ENCODE assay signal across 13 cellular contexts in the genomic region with DNA sequence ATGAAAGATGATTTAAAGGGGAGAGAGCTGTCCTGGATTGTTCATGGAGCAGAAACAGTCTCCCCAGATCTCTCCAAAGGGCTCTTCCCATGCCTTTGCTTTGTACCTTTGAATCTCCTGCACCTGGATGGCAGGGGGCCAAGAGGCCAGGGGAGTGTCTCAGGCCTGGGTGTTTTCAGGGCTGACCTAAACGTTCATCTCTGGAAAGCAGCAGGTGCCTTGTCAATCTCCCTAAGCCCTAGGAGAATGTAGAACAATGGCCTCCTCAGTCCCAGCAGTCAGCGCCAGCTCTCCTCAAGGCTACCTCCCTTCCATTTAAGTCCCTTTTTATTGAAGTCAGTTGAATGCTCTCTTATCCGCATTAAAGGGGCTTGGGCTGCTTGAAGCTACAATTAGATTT. TPM values are rescaled to one million over a fixed set of nuclear protein-coding genes. Genes with fewer than 3 reads are reported as not detected.
DNase-seq lines count a peak whose midpoint lies in the region; ATAC-seq and TF ChIP-seq lines count a peak whose summit lies in the region.
"Had no signal": no experiment of that assay in that cellular context is flagged by ENCODE, and none has a peak within 500 bp of the region (broad histone marks: within the 10 kb centered on the region; RNA-seq: fewer than 3 reads in every experiment).

No MANE protein-coding gene starts in this region.

- H3K36me3 ChIP-seq in HCT116 (ENCODE audit: control insufficient read depth in 1 of 2, insufficient read depth in 2 of 2, low read length in 2 of 2) (no peaks in the 10 kb centered on the region), PC-3 (ENCODE audit: low read depth, low read length) (no peaks in the 10 kb centered on the region), left lung (no peaks in the 10 kb centered on the region)

- no peak overlapping the region; the same call in 1 of the 2 replicates for H3K4me2 ChIP-seq in HCT116 (ENCODE audit: low read length)
- H3K4me2 ChIP-seq in PC-3 (ENCODE audit: low read length), result peak overlapping the region; percentile 18; the same call in 1 of the 2 replicates

- no peak overlapping the region for H3K27ac ChIP-seq in HCT116 (ENCODE audit: low read depth, low read length)
- H3K27ac ChIP-seq in PC-3 (ENCODE audit: low read length), result no peak overlapping the region
- no peak overlapping the region for H3K27ac ChIP-seq in left lung

- H3K27me3 ChIP-seq in HCT116 (ENCODE audit: insufficient read depth, low read length) (no peaks in the 10 kb centered on the region), PC-3 (ENCODE audit: low read length) (no peaks in the 10 kb centered on the region), left lung (no peaks in the 10 kb centered on the region)

- H3K9ac ChIP-seq in HCT116 (ENCODE audit: low read length) (no peak overlapping the region), PC-3 (ENCODE audit: low read length) (no peak overlapping the region)

- DNase-seq in DMS53 (lab: John Stamatoyannopoulos, UW), result peak; percentile 83
- DNase-seq in HCT116 (ENCODE audit: low read depth, low spot score), result no peak
- peak; percentile 12 for DNase-seq in PC-3
- no peak for DNase-seq in left lung
- no peak for DNase-seq in DMS114 treated with DMSO at 0.1 percent for 48 hours (lab: John Stamatoyannopoulos, UW; ENCODE audit: unreplicated experiment)
- no peak for DNase-seq in epidermal melanocyte (ENCODE audit: insufficient read length, low spot score)
- no peak for DNase-seq in ACHN
- DNase-seq: immature natural killer cell; NCI-H446 treated with DMSO at 0.1 percent for 48 hours; stimulated activated naive CD8-positive, alpha-beta T cell treated with anti-CD3 and anti-CD28 coated beads, Interleukin-15, amount 100 ng/mL, for 72 hours had no signal

- POLR2A ChIA-PET in HCT116 (lab: Charles Lee) (no interaction called here), PC-3 (lab: Charles Lee; ENCODE audit: unreplicated experiment) (interaction anchor here (0.6 kb wide), 1 partner anchor 166 kb away, joined by 3 read pairs; no protein-coding TSS in a partner anchor)

- intact Hi-C loops in HCT116 (cut with micrococcal nuclease), result loop anchor here (2.0 to 10.0 kb wide), 4 partner anchors 166 to 662 kb away; a partner anchor contains a TSS
- intact Hi-C loops in PC-3 (cut with micrococcal nuclease), result loop anchor here (2.0 to 5.0 kb wide), 3 partner anchors 88 to 394 kb away; no protein-coding TSS in a partner anchor
- intact Hi-C loops in left lung (cut with DNase I), result no loop called here

- no peak overlapping the region for H3K4me3 ChIP-seq in HCT116 (replicated peaks in 1 of 2; ENCODE audit: low read depth in 1 of 2, low read length in 2 of 2)
- no peak overlapping the region for H3K4me3 ChIP-seq in PC-3 (ENCODE audit: low read length)
- no peak overlapping the region for H3K4me3 ChIP-seq in left lung

- no peaks in the 10 kb centered on the region for H3K9me3 ChIP-seq in HCT116 (ENCODE audit: control insufficient read depth in 1 of 2, insufficient read depth in 1 of 2, low read depth in 1 of 2, low read length in 2 of 2)
- no peaks in the 10 kb centered on the region for H3K9me3 ChIP-seq in PC-3 (ENCODE audit: low read length)
- H3K9me3 ChIP-seq in left lung, result no peaks in the 10 kb centered on the region

- CTCF ChIA-PET in HCT116 (lab: Charles Lee) (interaction anchor here (0.8 to 2.6 kb wide), 9 partner anchors 10 to 402 kb away, joined by 3 to 15 read pairs (median 3); no protein-coding TSS in a partner anchor), PC-3 (lab: Charles Lee) (interaction anchor here (0.6 to 0.7 kb wide), 4 partner anchors 14 to 435 kb away, joined by 3 to 4 read pairs (median 3); no protein-coding TSS in a partner anchor)

- TF ChIP-seq RAD21 in HCT116 (IDR thresholded peaks at IDR 0.05; ENCODE audit: low read depth), result no peak

- RAD21 ChIA-PET in HCT116 (lab: Charles Lee; ENCODE audit: low non-redundant PET in 1 of 2, low total read pairs in 2 of 2, uncharacterized antibody in 2 of 2, unreplicated experiment in 2 of 2), result interaction anchor here in 1 of 2 experiments (0.6 kb wide), 1 partner anchor 663 kb away, joined by 3 read pairs; no protein-coding TSS in a partner anchor

- BruUV-seq in HCT116 (replicated peaks; lab: Mats Ljungman, UMichigan) (no TSS peak), PC-3 (replicated peaks; lab: Mats Ljungman, UMichigan) (no TSS peak)

- TF ChIP-seq POLR2A in HCT116 (IDR thresholded peaks at IDR 0.05; ENCODE audit: borderline replicate concordance, extremely low read depth, insufficient read depth, insufficient read length), result no peak

- no peaks in the 10 kb centered on the region for H3K9me2 ChIP-seq in HCT116 (ENCODE audit: insufficient read depth)
- no peaks in the 10 kb centered on the region for H3K9me2 ChIP-seq in PC-3 (replicated peaks; ENCODE audit: low read length)

- ATAC-seq in HCT116 (peak; percentile 46), PC-3 (peak; percentile 18), left lung (peak; percentile 47), HG03159 (IDR thresholded peaks at IDR 0.05; ENCODE audit: unreplicated experiment) (no peak)
- ATAC-seq: natural killer cell treated with Interleukin-12 subunit alpha and Interleukin-12 subunit beta and Interleukin-15 and Interleukin-18, amount 100 ng/mL, for 72 hours had no signal

- H3K4me1 ChIP-seq in HCT116 (ENCODE audit: control insufficient read depth in 1 of 2, insufficient read depth in 2 of 2, low read length in 2 of 2), result peaks cover 0 to 20% of the 10 kb centered on the region in 2 experiments; a peak in 3 of 4 replicates
- peaks cover 15% of the 10 kb centered on the region for H3K4me1 ChIP-seq in PC-3 (ENCODE audit: insufficient read depth, low read length)
- peaks cover 2 to 41% of the 10 kb centered on the region in 2 donors for H3K4me1 ChIP-seq in left lung

- TF ChIP-seq CTCF in HCT116 (IDR thresholded peaks at IDR 0.05 in 2 of 3, conservative IDR thresholded peaks at IDR 0.05 in 1 of 3; ENCODE audit: borderline replicate concordance in 1 of 3, insufficient read depth in 1 of 3, low read depth in 2 of 3, low read length in 2 of 3) (no peak), PC-3 (conservative IDR thresholded peaks at IDR 0.05; ENCODE audit: low read depth, low read length) (no peak), left lung (IDR thresholded peaks at IDR 0.05) (no peak)

- H2AFZ ChIP-seq in HCT116 (ENCODE audit: low read depth, low read length, poor library complexity, severe bottlenecking) (peak overlapping the region; percentile 97), PC-3 (ENCODE audit: low read length) (peak overlapping the region; percentile 37; the same call in 1 of the 2 replicates)

- in situ Hi-C loops in ACHN (cut with HindIII; ENCODE audit: low pct_ligation_motif_present, low pct_unique_long_range_greater_than_20kb, low sequenced_read_pairs), result no loop called here

- H4K20me1 ChIP-seq in HCT116 (ENCODE audit: insufficient read depth) (no peaks in the 10 kb centered on the region), PC-3 (ENCODE audit: low read length) (no peaks in the 10 kb centered on the region)

- no peaks in the 10 kb centered on the region for H3K79me2 ChIP-seq in HCT116 (ENCODE audit: insufficient read depth, low read length)
- H3K79me2 ChIP-seq in PC-3 (ENCODE audit: low read length), result no peaks in the 10 kb centered on the region

- H3F3A ChIP-seq in PC-3 (ENCODE audit: low read length, unreplicated experiment), result no peaks in the 10 kb centered on the region

TF ChIP-seq in HCT116, 20 proteins besides CTCF, POLR2A, EP300 and RAD21 (continues in another document):
- no peak for TF ChIP-seq ELF1 (IDR thresholded peaks at IDR 0.05; ENCODE audit: borderline replicate concordance, low read depth)
- no peak for TF ChIP-seq SRF (IDR thresholded peaks at IDR 0.05; ENCODE audit: low read depth)
- TF ChIP-seq EZH2 (IDR thresholded peaks at IDR 0.05), result no peak
- TF ChIP-seq EZH2phosphoT487 (IDR thresholded peaks at IDR 0.05; ENCODE audit: borderline replicate concordance), result no peak
- TF ChIP-seq JUND (IDR thresholded peaks at IDR 0.05), result no peak
- no peak for TF ChIP-seq EGR1 (IDR thresholded peaks at IDR 0.05; ENCODE audit: low read depth)
- no peak for TF ChIP-seq FOSL1 (IDR thresholded peaks at IDR 0.05; ENCODE audit: low read depth)
- TF ChIP-seq SIN3A (IDR thresholded peaks at IDR 0.05; ENCODE audit: low read depth), result no peak
- no peak for TF ChIP-seq ZNF274 (IDR thresholded peaks at IDR 0.05; ENCODE audit: low read depth, low read length)
- no peak for TF ChIP-seq SP1 (IDR thresholded peaks at IDR 0.05; ENCODE audit: low read depth)
- no peak for TF ChIP-seq TCF7L2 (IDR thresholded peaks at IDR 0.05; ENCODE audit: borderline replicate concordance, extremely low read depth, insufficient read depth, insufficient read length)
- TF ChIP-seq, protein P1, sequence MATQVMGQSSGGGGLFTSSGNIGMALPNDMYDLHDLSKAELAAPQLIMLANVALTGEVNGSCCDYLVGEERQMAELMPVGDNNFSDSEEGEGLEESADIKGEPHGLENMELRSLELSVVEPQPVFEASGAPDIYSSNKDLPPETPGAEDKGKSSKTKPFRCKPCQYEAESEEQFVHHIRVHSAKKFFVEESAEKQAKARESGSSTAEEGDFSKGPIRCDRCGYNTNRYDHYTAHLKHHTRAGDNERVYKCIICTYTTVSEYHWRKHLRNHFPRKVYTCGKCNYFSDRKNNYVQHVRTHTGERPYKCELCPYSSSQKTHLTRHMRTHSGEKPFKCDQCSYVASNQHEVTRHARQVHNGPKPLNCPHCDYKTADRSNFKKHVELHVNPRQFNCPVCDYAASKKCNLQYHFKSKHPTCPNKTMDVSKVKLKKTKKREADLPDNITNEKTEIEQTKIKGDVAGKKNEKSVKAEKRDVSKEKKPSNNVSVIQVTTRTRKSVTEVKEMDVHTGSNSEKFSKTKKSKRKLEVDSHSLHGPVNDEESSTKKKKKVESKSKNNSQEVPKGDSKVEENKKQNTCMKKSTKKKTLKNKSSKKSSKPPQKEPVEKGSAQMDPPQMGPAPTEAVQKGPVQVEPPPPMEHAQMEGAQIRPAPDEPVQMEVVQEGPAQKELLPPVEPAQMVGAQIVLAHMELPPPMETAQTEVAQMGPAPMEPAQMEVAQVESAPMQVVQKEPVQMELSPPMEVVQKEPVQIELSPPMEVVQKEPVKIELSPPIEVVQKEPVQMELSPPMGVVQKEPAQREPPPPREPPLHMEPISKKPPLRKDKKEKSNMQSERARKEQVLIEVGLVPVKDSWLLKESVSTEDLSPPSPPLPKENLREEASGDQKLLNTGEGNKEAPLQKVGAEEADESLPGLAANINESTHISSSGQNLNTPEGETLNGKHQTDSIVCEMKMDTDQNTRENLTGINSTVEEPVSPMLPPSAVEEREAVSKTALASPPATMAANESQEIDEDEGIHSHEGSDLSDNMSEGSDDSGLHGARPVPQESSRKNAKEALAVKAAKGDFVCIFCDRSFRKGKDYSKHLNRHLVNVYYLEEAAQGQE (IDR thresholded peaks at IDR 0.05; ENCODE audit: low read depth), result no peak
- no peak for TF ChIP-seq CEBPB (IDR thresholded peaks at IDR 0.05; ENCODE audit: low read depth)

RNA-seq across cellular contexts. Expression of a gene that starts 31.2 kb away (rescaled TPM):
- total RNA-seq in HCT116 (2021; ENCODE audit: unreplicated experiment) (0.07 TPM), PC-3 (2014; rRNA removed) (4.2 and 6.7 TPM in 2 replicates), left lung (1 to 10 TPM; 5.3 to 7.4 TPM)
- polyA plus RNA-seq in HCT116 (2012), result not detected in 2 replicates
- polyA plus RNA-seq: CD4-positive, CD25-positive, alpha-beta regulatory T cell; immature natural killer cell had no signal

Comparison
In these comparisons a context has a peak if more than half of its experiments do, and no peak if none do; other contexts are left out.
1. DNase-seq: peak in DMS53 (single experiment) and PC-3 (single experiment); none in HCT116 (single experiment), left lung (0 of 2), DMS114 treated with DMSO at 0.1 percent for 48 hours (single experiment), epidermal melanocyte (single experiment) and ACHN (single experiment).
2. intact Hi-C loops: an anchor here in HCT116 (2.0 to 10.0 kb wide) and PC-3 (2.0 to 5.0 kb wide); none called in left lung.